ENCODE assay signal across 27 cellular contexts in genomic region chr14:58814476-58814875, GRCh38.
"Had no signal": no experiment of that assay in that cellular context is flagged by ENCODE, and none has a peak within 500 bp of the region (broad histone marks: within the 10 kb centered on the region; RNA-seq: fewer than 3 reads in every experiment).

No MANE protein-coding gene starts in this region.

- H3K9me3 Mint-ChIP-seq: immature natural killer cell; naive thymus-derived CD8-positive, alpha-beta T cell; stimulated activated effector memory CD8-positive, alpha-beta T cell treated with anti-CD3 and anti-CD28 coated beads, Interleukin-12 subunit alpha, Interleukin-12 subunit beta, amount 100 ng/mL, for 72 hours; stimulated activated naive CD8-positive, alpha-beta T cell treated with anti-CD3 and anti-CD28 coated beads, Interleukin-15, Interleukin-2, amounts not matched to agents 100 ng/mL and 50 ng/mL, for 24 hours had no signal

- H3K9me3 ChIP-seq: left lung, mucosa of descending colon, neutrophil, ovary, right atrium auricular region, right lobe of liver, spleen, suprapubic skin, thoracic aorta, tibial artery, uterus had no signal

- DNase-seq: immature natural killer cell; kidney; left colon; left lung; midbrain; mucosa of descending colon; naive thymus-derived CD8-positive, alpha-beta T cell; occipital lobe; ovary; right lobe of liver; small intestine; spleen; stimulated activated CD4-positive, alpha-beta T cell treated with anti-CD3 and anti-CD28 coated beads, Interleukin-4, amount 100 ng/mL, for 24 hours; stimulated activated naive CD4-positive, alpha-beta T cell; tibial artery; trophoblast cell; uterus had no signal

- H3K27me3 Mint-ChIP-seq: progenitor cell of endocrine pancreas had no signal

- H3K4me3 ChIP-seq: left lung, lung, mucosa of descending colon, ovary, right atrium auricular region, right lobe of liver, spleen, suprapubic skin, thoracic aorta, tibial artery, uterus had no signal

- H3K4me3 Mint-ChIP-seq: immature natural killer cell; naive thymus-derived CD8-positive, alpha-beta T cell; nephron; neural crest cell; stimulated activated effector memory CD8-positive, alpha-beta T cell treated with anti-CD3 and anti-CD28 coated beads, Interleukin-12 subunit alpha, Interleukin-12 subunit beta, amount 100 ng/mL, for 72 hours; stimulated activated naive CD8-positive, alpha-beta T cell treated with anti-CD3 and anti-CD28 coated beads, Interleukin-15, Interleukin-2, amounts not matched to agents 100 ng/mL and 50 ng/mL, for 24 hours had no signal

- H3K4me1 Mint-ChIP-seq: immature natural killer cell; naive thymus-derived CD8-positive, alpha-beta T cell; stimulated activated effector memory CD8-positive, alpha-beta T cell treated with anti-CD3 and anti-CD28 coated beads, Interleukin-12 subunit alpha, Interleukin-12 subunit beta, amount 100 ng/mL, for 72 hours had no signal

- H3K36me3 Mint-ChIP-seq: immature natural killer cell; naive thymus-derived CD8-positive, alpha-beta T cell; stimulated activated effector memory CD8-positive, alpha-beta T cell treated with anti-CD3 and anti-CD28 coated beads, Interleukin-12 subunit alpha, Interleukin-12 subunit beta, amount 100 ng/mL, for 72 hours had no signal

- H3K4me1 ChIP-seq: right lobe of liver, spleen, uterus had no signal

- H3K27ac Mint-ChIP-seq: immature natural killer cell; naive thymus-derived CD8-positive, alpha-beta T cell; progenitor cell of endocrine pancreas; stimulated activated effector memory CD8-positive, alpha-beta T cell treated with anti-CD3 and anti-CD28 coated beads, Interleukin-12 subunit alpha, Interleukin-12 subunit beta, amount 100 ng/mL, for 72 hours; stimulated activated naive CD8-positive, alpha-beta T cell treated with anti-CD3 and anti-CD28 coated beads, Interleukin-15, Interleukin-2, amounts not matched to agents 100 ng/mL and 50 ng/mL, for 24 hours had no signal

- H3K27ac ChIP-seq: left lung, neutrophil, ovary, right atrium auricular region, right lobe of liver, spleen, suprapubic skin, thoracic aorta, tibial artery, uterus had no signal

- H3K27me3 ChIP-seq: left lung, neutrophil, ovary, right atrium auricular region, right lobe of liver, spleen, suprapubic skin, tibial artery, uterus had no signal

- ATAC-seq: left colon; left lung; mucosa of descending colon; naive thymus-derived CD8-positive, alpha-beta T cell; right lobe of liver; stimulated activated effector memory CD8-positive, alpha-beta T cell treated with anti-CD3 and anti-CD28 coated beads, Interleukin-12 subunit alpha, Interleukin-12 subunit beta, amount 100 ng/mL, for 72 hours had no signal

- H3K36me3 ChIP-seq: left lung, neutrophil, ovary, right atrium auricular region, right lobe of liver, spleen, suprapubic skin, thoracic aorta, tibial artery, uterus had no signal
